Comparison of ENCODE assay signal across 10 cellular contexts in genomic region chrX:78119521-78120227, GRCh38. TPM values are rescaled to one million over a fixed set of nuclear protein-coding genes. Genes with fewer than 3 reads are reported as not detected.
DNase-seq lines count a peak whose midpoint lies in the region; ATAC-seq and TF ChIP-seq lines count a peak whose summit lies in the region.
"Had no signal": no experiment of that assay in that cellular context is flagged by ENCODE, and none has a peak within 500 bp of the region (broad histone marks: within the 10 kb centered on the region; RNA-seq: fewer than 3 reads in every experiment).

No MANE protein-coding gene starts in this region.

- no peak overlapping the region for H3K4me3 ChIP-seq in CD8-positive, alpha-beta T cell (ENCODE audit: low read depth, low read length)
- no peak overlapping the region for H3K4me3 ChIP-seq in dorsolateral prefrontal cortex
- H3K4me3 ChIP-seq: testis had no signal

- H3K4me3 Mint-ChIP-seq in CD8-positive, alpha-beta T cell = no peak overlapping the region
- H3K4me3 Mint-ChIP-seq in WTC11 = no peak overlapping the region

- peak; percentile 12 for ATAC-seq in CD8-positive, alpha-beta T cell
- ATAC-seq in WTC11 (peak; percentile 72), GM21381 (IDR thresholded peaks at IDR 0.05; ENCODE audit: unreplicated experiment) (no peak)

- H3K27me3 ChIP-seq in CD8-positive, alpha-beta T cell (ENCODE audit: insufficient read depth, low read length) = no peaks in the 10 kb centered on the region
- peaks cover 0 to 59% (median 12%) of the 10 kb centered on the region in 45 donors for H3K27me3 ChIP-seq in dorsolateral prefrontal cortex
- H3K27me3 ChIP-seq: testis had no signal

- no peaks in the 10 kb centered on the region for H3K9me3 Mint-ChIP-seq in CD8-positive, alpha-beta T cell
- H3K9me3 Mint-ChIP-seq in WTC11 = no peaks in the 10 kb centered on the region

- no peak overlapping the region for H3K27ac Mint-ChIP-seq in CD8-positive, alpha-beta T cell
- H3K27ac Mint-ChIP-seq in WTC11 = peak overlapping the region; percentile 45; the same call in 1 of the 2 replicates

- peaks cover 37% of the 10 kb centered on the region for H3K36me3 ChIP-seq in CD8-positive, alpha-beta T cell (ENCODE audit: insufficient read depth, low read length)

- H3K27me3 Mint-ChIP-seq in CD8-positive, alpha-beta T cell (ENCODE audit: low read depth) = no peaks in the 10 kb centered on the region
- no peaks in the 10 kb centered on the region for H3K27me3 Mint-ChIP-seq in WTC11 (ENCODE audit: low read depth)

- peaks cover 89% of the 10 kb centered on the region for H3K36me3 Mint-ChIP-seq in CD8-positive, alpha-beta T cell
- H3K36me3 Mint-ChIP-seq in WTC11 = peaks cover 90% of the 10 kb centered on the region

- in situ Hi-C loops in GM13977 (cut with MboI; ENCODE audit: low pct_unique_long_range_greater_than_20kb, low sequenced_read_pairs, unreplicated experiment) = no loop called here

- H3K27ac ChIP-seq in CD8-positive, alpha-beta T cell (ENCODE audit: low read depth, low read length) = no peak overlapping the region
- no peak overlapping the region for H3K27ac ChIP-seq in dorsolateral prefrontal cortex
- H3K27ac ChIP-seq: testis had no signal

- peaks cover 28% of the 10 kb centered on the region for H3K4me1 ChIP-seq in CD8-positive, alpha-beta T cell (ENCODE audit: insufficient read depth, low read length)
- H3K4me1 ChIP-seq: testis had no signal

- CTCF ChIA-PET in CD8-positive, alpha-beta T cell (lab: Charles Lee) = no interaction called here
- CTCF ChIA-PET in WTC11 (lab: Charles Lee) = interaction anchor here (0.9 kb wide), 1 partner anchor 11 kb away, joined by 4 read pairs; no protein-coding TSS in a partner anchor

- no peaks in the 10 kb centered on the region for H3K9me3 ChIP-seq in CD8-positive, alpha-beta T cell (ENCODE audit: low read length)
- H3K9me3 ChIP-seq: testis had no signal

- H3K4me1 Mint-ChIP-seq in CD8-positive, alpha-beta T cell (ENCODE audit: low read depth) = peaks cover 66% of the 10 kb centered on the region
- peaks cover 20% of the 10 kb centered on the region for H3K4me1 Mint-ChIP-seq in WTC11

- POLR2A ChIA-PET in CD8-positive, alpha-beta T cell (lab: Charles Lee) = no interaction called here
- POLR2A ChIA-PET in WTC11 (lab: Charles Lee) = no interaction called here

- intact Hi-C loops in CD8-positive, alpha-beta T cell (cut with DNase I, micrococcal nuclease) = loop anchor here (2.0 to 5.0 kb wide), 2 partner anchors 13 to 963 kb away; no protein-coding TSS in a partner anchor
- intact Hi-C loops in dorsolateral prefrontal cortex (cut with DNase I) = no loop called here

- no peak for TF ChIP-seq CTCF in CD8-positive, alpha-beta T cell (IDR thresholded peaks at IDR 0.05)
- TF ChIP-seq CTCF in GM13977 (IDR thresholded peaks at IDR 0.05; ENCODE audit: extremely low read depth, insufficient read depth, missing control alignments) = peak; percentile 10
- TF ChIP-seq CTCF in WTC11 (IDR thresholded peaks at IDR 0.05) = no peak
- peak in 8 of 56 donors; percentile 9 to 29 (median 20) for TF ChIP-seq CTCF in dorsolateral prefrontal cortex (IDR thresholded peaks at IDR 0.05 in 54 of 56, conservative IDR thresholded peaks at IDR 0.05 in 2 of 56; ENCODE audit: low read depth in 1 of 56, partially characterized antibody in 56 of 56)

- DNase-seq in CD8-positive, alpha-beta T cell = no peak
- DNase-seq in GM13977 (ENCODE audit: low spot score) (no peak), WTC11 (ENCODE audit: low spot score) (no peak), left kidney (ENCODE audit: low read depth, low spot score) (peak; percentile 43), A172 (ENCODE audit: low spot score) (no peak), SK-N-DZ (ENCODE audit: low spot score) (no peak), dorsolateral prefrontal cortex (no peak)
- DNase-seq: NCI-H1436 treated with DMSO at 0.1 percent for 48 hours, testis had no signal

TF ChIP-seq in WTC11, 78 proteins besides CTCF, POLR2A, EP300 and RAD21:
- TF ChIP-seq ZSCAN18 (CRISPR knock-in tag; IDR thresholded peaks at IDR 0.05) (no peak), MXD4 (CRISPR knock-in tag; IDR thresholded peaks at IDR 0.05; ENCODE audit: borderline replicate concordance) (no peak), CBFB (CRISPR knock-in tag; IDR thresholded peaks at IDR 0.05; ENCODE audit: low read depth) (no peak), SP1 (CRISPR knock-in tag; conservative IDR thresholded peaks at IDR 0.05) (no peak), ZNF263 (CRISPR knock-in tag; IDR thresholded peaks at IDR 0.05; ENCODE audit: low read depth) (no peak), JUN (CRISPR knock-in tag; IDR thresholded peaks at IDR 0.05) (no peak), SMAD4 (CRISPR knock-in tag; IDR thresholded peaks at IDR 0.05) (no peak), GABPB1 (CRISPR knock-in tag; IDR thresholded peaks at IDR 0.05) (no peak), EMX1 (CRISPR knock-in tag; IDR thresholded peaks at IDR 0.05) (no peak), RORB (CRISPR knock-in tag; IDR thresholded peaks at IDR 0.05) (no peak), CREM (CRISPR knock-in tag; IDR thresholded peaks at IDR 0.05) (no peak), CREB1 (CRISPR knock-in tag; IDR thresholded peaks at IDR 0.05) (no peak), PRRX2 (CRISPR knock-in tag; IDR thresholded peaks at IDR 0.05) (no peak), MYBL2 (CRISPR knock-in tag; IDR thresholded peaks at IDR 0.05) (no peak)
- TF ChIP-seq, protein P1, sequence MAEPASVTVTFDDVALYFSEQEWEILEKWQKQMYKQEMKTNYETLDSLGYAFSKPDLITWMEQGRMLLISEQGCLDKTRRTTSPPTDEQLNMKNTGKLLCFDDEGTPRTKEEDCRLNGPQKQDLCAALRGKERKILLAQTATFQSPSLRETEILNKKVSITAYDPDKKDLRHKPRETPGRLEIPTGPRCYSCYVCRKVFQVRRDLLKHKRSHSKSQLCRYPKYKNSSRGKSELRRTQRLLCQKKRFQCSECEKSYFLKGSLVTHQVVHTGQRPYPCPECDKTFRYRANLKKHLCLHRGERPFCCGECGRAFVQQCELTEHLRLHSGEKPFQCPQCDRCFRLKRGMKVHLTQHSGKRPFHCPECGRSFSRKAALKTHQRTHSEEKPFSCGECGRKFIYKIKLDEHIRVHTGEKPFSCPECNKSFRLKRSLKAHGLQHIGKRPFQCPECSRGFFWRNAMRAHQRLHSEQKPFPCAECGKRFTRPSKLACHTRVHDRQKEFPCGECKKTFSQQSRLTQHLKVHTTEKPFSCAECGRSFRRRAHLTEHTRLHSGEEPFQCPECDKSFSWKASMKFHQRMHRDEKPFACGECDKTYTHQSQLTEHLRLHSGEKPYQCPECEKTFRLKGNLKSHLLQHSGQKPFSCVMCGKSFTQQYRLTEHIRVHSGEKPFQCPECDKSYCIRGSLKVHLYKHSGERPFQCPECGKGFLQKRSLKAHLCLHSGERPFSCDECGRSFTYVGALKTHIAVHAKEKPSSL (CRISPR knock-in tag; conservative IDR thresholded peaks at IDR 0.05) = no peak

RNA-seq across cellular contexts. Expression of gene PGK1, which starts 15.6 kb away (rescaled TPM):
- 100 to 1,000 TPM; 364 to 374 TPM for total RNA-seq in CD8-positive, alpha-beta T cell
- total RNA-seq in WTC11 (2021) (607 to 956 TPM (median 949 TPM) in 3 replicates), dorsolateral prefrontal cortex (100 to 1,000 TPM; 194 to 664 (median 404) TPM)
- 432 and 490 TPM in 2 replicates for total RNA-seq in A172 (2014; rRNA removed; shearing (Covaris generic))
- polyA plus RNA-seq in SK-N-DZ (2014; cell fraction: cytosol; rRNA removed) = 478 and 493 TPM in 2 replicates
- polyA plus RNA-seq in SK-N-DZ (2014; cell fraction: nucleus; rRNA removed) = 244 and 291 TPM in 2 replicates

RNA-seq across cellular contexts. Expression of gene TAF9B, which starts 19.8 kb away (rescaled TPM):
- total RNA-seq in CD8-positive, alpha-beta T cell = 1 to 10 TPM; 5.7 to 7.1 TPM
- 16.7 to 20.2 TPM (median 17.3 TPM) in 3 replicates for total RNA-seq in WTC11 (2021)
- 55.8 and 62.1 TPM in 2 replicates for total RNA-seq in A172 (2014; rRNA removed; shearing (Covaris generic))
- polyA plus RNA-seq in SK-N-DZ (2014; cell fraction: cytosol; rRNA removed) = 45.1 and 46.5 TPM in 2 replicates
- 16.3 and 16.7 TPM in 2 replicates for polyA plus RNA-seq in SK-N-DZ (2014; cell fraction: nucleus; rRNA removed)
- 10 to 100 TPM; 11.2 to 41.9 (median 26.8) TPM for total RNA-seq in dorsolateral prefrontal cortex

Comparison
In these comparisons a context has a peak if more than half of its experiments do, and no peak if none do; other contexts are left out.
1. intact Hi-C loops: an anchor here in CD8-positive, alpha-beta T cell (2.0 to 5.0 kb wide); none called in dorsolateral prefrontal cortex.